Comparison of ENCODE assay signal across 14 cellular contexts in genomic region chr10:5095687-5096086, GRCh38. TPM values are rescaled to one million over a fixed set of nuclear protein-coding genes. Genes with fewer than 3 reads are reported as not detected.
DNase-seq lines count a peak whose midpoint lies in the region; ATAC-seq and TF ChIP-seq lines count a peak whose summit lies in the region.
"Had no signal": no experiment of that assay in that cellular context is flagged by ENCODE, and none has a peak within 500 bp of the region (broad histone marks: within the 10 kb centered on the region; RNA-seq: fewer than 3 reads in every experiment).

No MANE protein-coding gene starts in this region.

- H3K27ac ChIP-seq in ACC112 (ENCODE audit: low read depth, low read length) (peak overlapping the region; percentile 64), ascending aorta (peak overlapping the region in 1 of 2 donors; percentile 63), hepatocyte (no peak overlapping the region), sigmoid colon (no peak overlapping the region)

- TF ChIP-seq CTCF in ascending aorta (IDR thresholded peaks at IDR 0.05) = no peak
- no peak for TF ChIP-seq CTCF in hepatocyte (IDR thresholded peaks at IDR 0.05; ENCODE audit: poor library complexity)
- no peak for TF ChIP-seq CTCF in sigmoid colon (IDR thresholded peaks at IDR 0.05)

- peak overlapping the region; percentile 81 for H3K4me3 ChIP-seq in ACC112 (ENCODE audit: low read depth, low read length)
- H3K4me3 ChIP-seq in ascending aorta = peak overlapping the region; percentile 56 to 66
- no peak overlapping the region for H3K4me3 ChIP-seq in hepatocyte
- H3K4me3 ChIP-seq in sigmoid colon = peak overlapping the region in 3 of 4 donors; percentile 39 to 50 (median 40)

- TF ChIP-seq POLR2A in sigmoid colon (IDR thresholded peaks at IDR 0.05) = no peak

- no peaks in the 10 kb centered on the region for H3K27me3 ChIP-seq in ACC112 (ENCODE audit: insufficient read depth, low read length)
- H3K27me3 ChIP-seq in ascending aorta = no peaks in the 10 kb centered on the region
- H3K27me3 ChIP-seq in hepatocyte = no peaks in the 10 kb centered on the region
- H3K27me3 ChIP-seq in sigmoid colon = no peaks in the 10 kb centered on the region
- H3K27me3 ChIP-seq: SJCRH30 had no signal

- DNase-seq in ascending aorta (ENCODE audit: low spot score in 2 of 2) = no peak
- no peak for DNase-seq in hepatocyte (ENCODE audit: low spot score)
- no peak for DNase-seq in sigmoid colon
- DNase-seq in putamen (ENCODE audit: low spot score) = no peak
- DNase-seq in activated naive CD4-positive, alpha-beta T cell (lab: John Stamatoyannopoulos, UW) = no peak
- DNase-seq in NCI-H1092 treated with DMSO at 0.1 percent for 48 hours (lab: John Stamatoyannopoulos, UW) = no peak
- DNase-seq: activated CD4-positive, alpha-beta T cell treated with anti-CD3 and anti-CD28 coated beads, Interleukin-2, amount 50 U/mL, for 48 hours; effector CD8-positive, alpha-beta T cell; NCI-H2081 treated with DMSO at 0.1 percent for 48 hours; SJCRH30 had no signal

- H3K4me1 ChIP-seq in ACC112 (ENCODE audit: control insufficient read depth, insufficient read depth, low read length, unreplicated experiment) = no peaks in the 10 kb centered on the region
- peaks cover 0 to 8% of the 10 kb centered on the region in 2 donors for H3K4me1 ChIP-seq in ascending aorta
- H3K4me1 ChIP-seq in hepatocyte (ENCODE audit: insufficient read depth) = no peaks in the 10 kb centered on the region
- no peaks in the 10 kb centered on the region for H3K4me1 ChIP-seq in sigmoid colon

- H3K36me3 ChIP-seq in ACC112 (ENCODE audit: insufficient read depth, low read length) (peaks cover 18% of the 10 kb centered on the region), ascending aorta (peaks cover 8 to 25% of the 10 kb centered on the region in 2 donors), hepatocyte (replicated peaks; ENCODE audit: insufficient read depth, low read depth) (no peaks in the 10 kb centered on the region), sigmoid colon (no peaks in the 10 kb centered on the region)
- H3K36me3 ChIP-seq: SJCRH30 had no signal

- no peak for TF ChIP-seq EP300 in sigmoid colon (IDR thresholded peaks at IDR 0.05)

- H3K4me2 ChIP-seq in hepatocyte = peak overlapping the region; percentile 47
- H3K4me2 ChIP-seq: smooth muscle cell had no signal

- H3K9me3 ChIP-seq in ascending aorta (no peaks in the 10 kb centered on the region), hepatocyte (ENCODE audit: low read depth) (no peaks in the 10 kb centered on the region), sigmoid colon (no peaks in the 10 kb centered on the region)
- H3K9me3 ChIP-seq: SJCRH30 had no signal

- peak overlapping the region; percentile 73 for H2AFZ ChIP-seq in ACC112 (ENCODE audit: low read length, unreplicated experiment)
- no peak overlapping the region for H2AFZ ChIP-seq in hepatocyte

- no peaks in the 10 kb centered on the region for H4K20me1 ChIP-seq in hepatocyte (ENCODE audit: insufficient read depth, poor library complexity, severe bottlenecking)

- 79% methylated on average over 4 of the region's 4 CpGs for WGBS in hepatocyte (ENCODE audit: low lambda C conversion rate, missing lambda C conversion rate)
- 61 to 78% methylated on average over 4 of the region's 4 CpGs for WGBS in sigmoid colon, 2 donors

- H3K9me2 ChIP-seq in hepatocyte (replicated peaks; ENCODE audit: insufficient read depth) = no peaks in the 10 kb centered on the region

- intact Hi-C loops in ascending aorta (cut with DNase I) = loop anchor here (5.0 kb wide), 1 partner anchor 192 kb away; no protein-coding TSS in a partner anchor
- intact Hi-C loops in sigmoid colon (cut with DNase I) = no loop called here

- ATAC-seq in GM18498 (IDR thresholded peaks at IDR 0.05; ENCODE audit: unreplicated experiment) = no peak
- ATAC-seq: HCT116 had no signal

- H3K79me2 ChIP-seq in ACC112 (ENCODE audit: control insufficient read depth, insufficient read depth, low read length, unreplicated experiment) = no peaks in the 10 kb centered on the region
- H3K79me2 ChIP-seq in hepatocyte = no peaks in the 10 kb centered on the region

RNA-seq across cellular contexts. Expression of gene AKR1C3, which starts 1.5 kb away (rescaled TPM):
- 64.4 TPM for total RNA-seq in ascending aorta
- total RNA-seq in hepatocyte = 53.5 and 66.2 TPM in 2 replicates
- 31.6 and 54.6 TPM in 2 replicates for polyA plus RNA-seq in hepatocyte
- 10 to 100 TPM in 2 of 4 donors, 1 to 10 TPM in 2; 6.1 to 30.5 (median 12.0) TPM for total RNA-seq in sigmoid colon
- 100 to 1,000 TPM; 222 to 365 (median 236) TPM for polyA plus RNA-seq in sigmoid colon
